In genomic region chr10:55398463-55398862, GRCh38 we compare ENCODE assay signal across 28 cellular contexts.
"Had no signal": no experiment of that assay in that cellular context is flagged by ENCODE, and none has a peak within 500 bp of the region (broad histone marks: within the 10 kb centered on the region; RNA-seq: fewer than 3 reads in every experiment).

No MANE protein-coding gene starts in this region.

- DNase-seq: activated CD4-positive, alpha-beta T cell treated with anti-CD3 and anti-CD28 coated beads for 4 hours; activated CD4-positive, alpha-beta T cell treated with anti-CD3 and anti-CD28 coated beads, Interleukin-2, amount 50 U/mL, for 4 hours; activated effector memory CD4-positive, alpha-beta T cell treated with anti-CD3 and anti-CD28 coated beads, Interleukin-2, amount 50 U/mL, for 16 hours; activated naive CD4-positive, alpha-beta T cell treated with anti-CD3 and anti-CD28 coated beads for 36 hours; activated naive CD8-positive, alpha-beta T cell treated with anti-CD3 and anti-CD28 coated beads for 36 hours; activated T-cell treated with anti-CD3 and anti-CD28 coated beads for 4 hours; brain microvascular endothelial cell; caudate nucleus; cortex of kidney; foreskin keratinocyte; heart left ventricle; hypothalamus; immature natural killer cell; kidney; lower lobe of right lung; natural killer cell; occipital lobe; psoas muscle; stimulated activated CD4-positive, alpha-beta T cell treated with anti-CD3 and anti-CD28 coated beads, Interleukin-15, amount 100 ng/mL, for 24 hours; stimulated activated CD4-positive, alpha-beta T cell treated with anti-CD3 and anti-CD28 coated beads, Interleukin-2, amount 100 ng/mL, for 24 hours; stimulated activated naive CD4-positive, alpha-beta T cell; tibial artery; upper lobe of right lung had no signal

- H3K4me3 ChIP-seq: ascending aorta, heart left ventricle, lower lobe of right lung, neural progenitor cell, psoas muscle, suprapubic skin, tibial artery, upper lobe of right lung had no signal

- ATAC-seq: esophagus mucosa, foreskin keratinocyte, heart left ventricle, left lobe of liver, lower lobe of right lung, natural killer cell, psoas muscle, upper lobe of right lung had no signal
